18 cellular contexts compared by ENCODE assay signal in genomic region chr12:92300781-92301180, GRCh38.
"Had no signal": no experiment of that assay in that cellular context is flagged by ENCODE, and none has a peak within 500 bp of the region (broad histone marks: within the 10 kb centered on the region; RNA-seq: fewer than 3 reads in every experiment).

No MANE protein-coding gene starts in this region.

- ATAC-seq: activated T-cell treated with anti-CD3 and anti-CD28 coated beads, Interleukin-2, amount 50 U/mL, for 4 hours; body of pancreas; naive thymus-derived CD8-positive, alpha-beta T cell; right cardiac atrium; stimulated activated naive CD8-positive, alpha-beta T cell treated with anti-CD3 and anti-CD28 coated beads, Interleukin-15, Interleukin-2, amounts not matched to agents 100 U/mL and 50 U/mL, for 24 hours had no signal

- H3K4me3 Mint-ChIP-seq: activated T-cell treated with anti-CD3 and anti-CD28 coated beads, Interleukin-2, amount 50 U/mL, for 4 hours; dendritic cell treated with granulocyte-macrophage colony-stimulating factor and Interleukin-4, amounts not matched to agents 40 ng/mL and 50 ng/mL, for 4 days; naive thymus-derived CD8-positive, alpha-beta T cell; type B pancreatic cell had no signal

- H3K27ac Mint-ChIP-seq: activated naive CD4-positive, alpha-beta T cell treated with anti-CD3 and anti-CD28 coated beads, Interleukin-2, amount 50 U/mL, for 72 hours; dendritic cell treated with granulocyte-macrophage colony-stimulating factor and Interleukin-4, amounts not matched to agents 40 ng/mL and 50 ng/mL, for 4 days; naive thymus-derived CD8-positive, alpha-beta T cell; type B pancreatic cell had no signal

- H3K79me2 ChIP-seq: hepatocyte had no signal

- H3K4me3 ChIP-seq: body of pancreas, hepatocyte, smooth muscle cell, suprapubic skin had no signal

- H3K36me3 ChIP-seq: neutrophil, suprapubic skin had no signal

- H3K27me3 ChIP-seq: body of pancreas, hepatocyte, neutrophil, suprapubic skin had no signal

- H3K36me3 Mint-ChIP-seq: naive thymus-derived CD8-positive, alpha-beta T cell; type B pancreatic cell had no signal

- DNase-seq: activated CD4-positive, alpha-beta T cell treated with anti-CD3 and anti-CD28 coated beads, Interleukin-2, amount 50 U/mL, for 48 hours; activated effector memory CD4-positive, alpha-beta T cell treated with anti-CD3 and anti-CD28 coated beads, Interleukin-2, amount 50 U/mL, for 16 hours; activated T-cell treated with anti-CD3 and anti-CD28 coated beads, Interleukin-2, amount 50 U/mL, for 4 hours; amniotic stem cell; body of pancreas; central memory CD4-positive, alpha-beta T cell; kidney glomerular epithelial cell; midbrain; naive thymus-derived CD8-positive, alpha-beta T cell; right cardiac atrium; stimulated activated naive CD8-positive, alpha-beta T cell treated with anti-CD3 and anti-CD28 coated beads, Interleukin-15, Interleukin-2, amounts not matched to agents 100 U/mL and 50 U/mL, for 24 hours had no signal

- H3K4me2 ChIP-seq: hepatocyte, smooth muscle cell had no signal

- H2AFZ ChIP-seq: hepatocyte had no signal

- H3K9me3 Mint-ChIP-seq: activated naive CD4-positive, alpha-beta T cell treated with anti-CD3 and anti-CD28 coated beads, Interleukin-2, amount 50 U/mL, for 72 hours; activated T-cell treated with anti-CD3 and anti-CD28 coated beads, Interleukin-2, amount 50 U/mL, for 4 hours; dendritic cell treated with granulocyte-macrophage colony-stimulating factor and Interleukin-4, amounts not matched to agents 40 ng/mL and 50 ng/mL, for 4 days; type B pancreatic cell had no signal

- H3K27me3 Mint-ChIP-seq: naive thymus-derived CD8-positive, alpha-beta T cell; type B pancreatic cell had no signal

- H3K9me3 ChIP-seq: body of pancreas, neutrophil, suprapubic skin had no signal

- H3K4me1 ChIP-seq: body of pancreas had no signal

- H3K27ac ChIP-seq: body of pancreas, hepatocyte, neutrophil, suprapubic skin had no signal
